ENCODE assay signal across 8 cellular contexts in the genomic region with DNA sequence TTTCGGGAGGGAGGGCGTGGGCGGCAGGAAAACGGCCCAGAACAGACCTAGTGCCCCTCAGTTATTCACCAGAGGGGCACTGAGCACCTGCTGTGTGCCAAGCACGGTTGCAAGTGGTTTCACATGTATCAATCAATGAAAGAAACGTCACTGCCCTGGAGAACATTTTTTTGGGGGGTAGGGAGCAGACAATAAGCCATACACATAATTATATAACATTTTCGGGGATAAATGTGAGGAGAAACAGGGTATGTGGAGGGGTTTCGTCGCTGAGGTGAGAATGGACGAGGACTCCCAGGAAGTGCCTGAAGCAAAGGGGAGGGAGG. TPM values are rescaled to one million over a fixed set of nuclear protein-coding genes. Genes with fewer than 3 reads are reported as not detected.
A peak's percentile ranks its signal among the peaks of the same experiment; 100 is the strongest.
DNase-seq lines count a peak whose midpoint lies in the region; ATAC-seq and TF ChIP-seq lines count a peak whose summit lies in the region.

No MANE protein-coding gene starts in this region.

- TF ChIP-seq POLR2A in adrenal gland (IDR thresholded peaks at IDR 0.05) = no peak

- no peaks in the 10 kb centered on the region; the same call in 1 of the 2 replicates for H3K79me2 ChIP-seq in GM23338 (replicated peaks; ENCODE audit: insufficient read depth)

- H3K9me2 ChIP-seq in GM23338 (ENCODE audit: insufficient read depth) = 0 out of 2 replicates have a peak, but pooled peaks cover 2% of the 10 kb centered on the region

- no peaks in the 10 kb centered on the region for H3F3A ChIP-seq in GM23338 (replicated peaks; ENCODE audit: low read depth)

- 0 out of 2 replicates have a peak, but pooled peaks cover 4% of the 10 kb centered on the region for H4K20me1 ChIP-seq in GM23338 (replicated peaks; ENCODE audit: insufficient read depth)

- H3K36me3 ChIP-seq in GM23338 (ENCODE audit: insufficient read depth) = peaks cover 15% of the 10 kb centered on the region; the same call in 1 of the 2 replicates
- H3K36me3 ChIP-seq in adrenal gland (replicated peaks in 1 of 2) = peaks cover 0 to 9% of the 10 kb centered on the region in 2 donors

- 31 to 54% (median 36%) methylated on average over 7 to 10 of the region's 10 CpGs for WGBS in adrenal gland, 4 donors

- 0 out of 2 replicates have a peak overlapping the region, but pooled peaks have one; percentile 58 for H3K4me2 ChIP-seq in GM23338

- H3K27me3 ChIP-seq in GM23338 (ENCODE audit: insufficient read depth) (no peaks in the 10 kb centered on the region), adrenal gland (no peaks in the 10 kb centered on the region)

- H3K27ac ChIP-seq in GM23338 (ENCODE audit: low read depth) = no peak overlapping the region
- peak overlapping the region; percentile 85 for H3K27ac ChIP-seq in RWPE1
- H3K27ac ChIP-seq in adrenal gland = no peak overlapping the region

- H3K4me3 ChIP-seq in GM23338 (peak overlapping the region; percentile 35), epithelial cell of esophagus (ENCODE audit: low read length) (peak overlapping the region; percentile 28), skeletal muscle cell (ENCODE audit: low read depth, low read length) (peak overlapping the region; percentile 5), adrenal gland (peak overlapping the region in 1 of 4 donors; percentile 88)

- H3K36me3 Mint-ChIP-seq in GM23338 (ENCODE audit: low read depth) = peaks cover 25% of the 10 kb centered on the region

- H3K4me3 Mint-ChIP-seq in GM23338 = peak overlapping the region; percentile 48; the same call in 1 of the 3 replicates

- CTCF ChIA-PET in RWPE1 (lab: Yijun Ruan, JAX) = interaction anchor here (0.5 to 1.7 kb wide), 13 partner anchors 10 to 477 kb away, joined by 3 to 8 read pairs (median 4); partner anchors contain the start of genes CLK4, ZFP2 and ZNF354B

- no peak overlapping the region for H3K27ac Mint-ChIP-seq in GM23338

- DNase-seq in GM23338 (ENCODE audit: low spot score) (no peak), RWPE1 (ENCODE audit: low spot score) (no peak), epithelial cell of esophagus (ENCODE audit: low read depth) (peak; percentile 36), skeletal muscle cell (ENCODE audit: low read depth) (no peak), adrenal gland (no peak), Right ventricle myocardium inferior (ENCODE audit: missing footprints) (no peak)
- no peak for DNase-seq in stimulated activated CD4-positive, alpha-beta T cell treated with anti-CD3 and anti-CD28 coated beads, Interleukin-1b, Interleukin-23, amount 100 ng/mL, for 48 hours
- DNase-seq in stimulated activated CD4-positive, alpha-beta T cell treated with anti-CD3 and anti-CD28 coated beads, Interleukin-4, amount 100 ng/mL, for 1 hour = no peak

- intact Hi-C loops in adrenal gland (cut with DNase I) = loop anchor here in 1 of 2 donors (10.0 kb wide), 1 partner anchor 124 kb away; the partner anchor contains the start of gene ZNF354B
- intact Hi-C loops in Right ventricle myocardium inferior (cut with DNase I) = loop anchor here (1.0 to 5.0 kb wide), 4 partner anchors 105 to 329 kb away; partner anchors contain the start of genes ZNF354B, ZNF354C and ZNF454

- POLR2A ChIA-PET in RWPE1 (lab: Yijun Ruan, JAX; ENCODE audit: low non-redundant PET) = interaction anchor here (1.7 kb wide), 1 partner anchor 129 kb away, joined by 5 read pairs; the partner anchor contains the start of gene ZNF354B

- peaks cover 0 to 5% (median 0%) of the 10 kb centered on the region in 3 donors for H3K9me3 ChIP-seq in adrenal gland (replicated peaks in 1 of 3)

- peaks cover 5% of the 10 kb centered on the region; the same call in 2 of the 3 replicates for H3K4me1 Mint-ChIP-seq in GM23338

- ATAC-seq in GM23338 = no peak
- no peak for ATAC-seq in Right ventricle myocardium inferior

- H3K27me3 Mint-ChIP-seq in GM23338 (ENCODE audit: insufficient read depth, low read depth, poor library complexity) = peaks cover 7% of the 10 kb centered on the region

- peak overlapping the region; percentile 63; the same call in 1 of the 2 replicates for H2AFZ ChIP-seq in GM23338

- TF ChIP-seq CTCF in GM23338 (conservative IDR thresholded peaks at IDR 0.05; ENCODE audit: low read depth in 2 of 2) = no peak
- TF ChIP-seq CTCF in RWPE1 (conservative IDR thresholded peaks at IDR 0.05; ENCODE audit: low read depth) = peak; percentile 74
- no peak for TF ChIP-seq CTCF in epithelial cell of esophagus (IDR thresholded peaks at IDR 0.05; ENCODE audit: insufficient read depth, low read depth, low read length, missing control alignments)
- peak in 2 of 6 experiments; percentile 7 to 22 for TF ChIP-seq CTCF in adrenal gland (IDR thresholded peaks at IDR 0.05)

- H3K4me1 ChIP-seq in GM23338 (ENCODE audit: insufficient read depth) (no peaks in the 10 kb centered on the region), adrenal gland (replicated peaks in 1 of 2) (no peaks in the 10 kb centered on the region)

- peaks cover 23% of the 10 kb centered on the region for H3K9me3 Mint-ChIP-seq in GM23338

TF ChIP-seq in GM23338, 12 proteins besides CTCF, POLR2A, EP300 and RAD21 (continues in another document):
- TF ChIP-seq NANOG (IDR thresholded peaks at IDR 0.05; ENCODE audit: borderline replicate concordance) (no peak), JUNB (IDR thresholded peaks at IDR 0.05; ENCODE audit: unreplicated experiment) (no peak), EZH2 (IDR thresholded peaks at IDR 0.05; ENCODE audit: low read depth, unreplicated experiment) (no peak), ETS1 (IDR thresholded peaks at IDR 0.05) (no peak), STAT1 (IDR thresholded peaks at IDR 0.05; ENCODE audit: unreplicated experiment) (no peak), CREB1 (CRISPR knock-in tag; IDR thresholded peaks at IDR 0.05; ENCODE audit: low read depth) (no peak), ZNF114 (CRISPR knock-in tag; IDR thresholded peaks at IDR 0.05) (no peak), ZNF331 (CRISPR knock-in tag; IDR thresholded peaks at IDR 0.05; ENCODE audit: low read depth) (no peak), EZH2phosphoT487 (IDR thresholded peaks at IDR 0.05; ENCODE audit: unreplicated experiment) (no peak)
- TF ChIP-seq, protein P1, sequence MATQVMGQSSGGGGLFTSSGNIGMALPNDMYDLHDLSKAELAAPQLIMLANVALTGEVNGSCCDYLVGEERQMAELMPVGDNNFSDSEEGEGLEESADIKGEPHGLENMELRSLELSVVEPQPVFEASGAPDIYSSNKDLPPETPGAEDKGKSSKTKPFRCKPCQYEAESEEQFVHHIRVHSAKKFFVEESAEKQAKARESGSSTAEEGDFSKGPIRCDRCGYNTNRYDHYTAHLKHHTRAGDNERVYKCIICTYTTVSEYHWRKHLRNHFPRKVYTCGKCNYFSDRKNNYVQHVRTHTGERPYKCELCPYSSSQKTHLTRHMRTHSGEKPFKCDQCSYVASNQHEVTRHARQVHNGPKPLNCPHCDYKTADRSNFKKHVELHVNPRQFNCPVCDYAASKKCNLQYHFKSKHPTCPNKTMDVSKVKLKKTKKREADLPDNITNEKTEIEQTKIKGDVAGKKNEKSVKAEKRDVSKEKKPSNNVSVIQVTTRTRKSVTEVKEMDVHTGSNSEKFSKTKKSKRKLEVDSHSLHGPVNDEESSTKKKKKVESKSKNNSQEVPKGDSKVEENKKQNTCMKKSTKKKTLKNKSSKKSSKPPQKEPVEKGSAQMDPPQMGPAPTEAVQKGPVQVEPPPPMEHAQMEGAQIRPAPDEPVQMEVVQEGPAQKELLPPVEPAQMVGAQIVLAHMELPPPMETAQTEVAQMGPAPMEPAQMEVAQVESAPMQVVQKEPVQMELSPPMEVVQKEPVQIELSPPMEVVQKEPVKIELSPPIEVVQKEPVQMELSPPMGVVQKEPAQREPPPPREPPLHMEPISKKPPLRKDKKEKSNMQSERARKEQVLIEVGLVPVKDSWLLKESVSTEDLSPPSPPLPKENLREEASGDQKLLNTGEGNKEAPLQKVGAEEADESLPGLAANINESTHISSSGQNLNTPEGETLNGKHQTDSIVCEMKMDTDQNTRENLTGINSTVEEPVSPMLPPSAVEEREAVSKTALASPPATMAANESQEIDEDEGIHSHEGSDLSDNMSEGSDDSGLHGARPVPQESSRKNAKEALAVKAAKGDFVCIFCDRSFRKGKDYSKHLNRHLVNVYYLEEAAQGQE (IDR thresholded peaks at IDR 0.05; ENCODE audit: unreplicated experiment) = no peak

RNA-seq across cellular contexts. Expression of gene ZNF354A, which starts 0.4 kb away (rescaled TPM):
- total RNA-seq in GM23338 (2014; rRNA removed; shearing (Covaris generic)) = 15.7 and 27.3 TPM in 2 replicates
- polyA plus RNA-seq in GM23338 (2016; fragmentation: Nextera tagmentation; extraction: Ambion mirVana) (14.1 and 22.6 TPM in 2 replicates), adrenal gland (10 to 100 TPM in 2 of 3 donors, 1 to 10 TPM in 1; 8.5 to 18.7 (median 10.6) TPM)
- total RNA-seq in adrenal gland (1 to 10 TPM; 3.1 to 9.2 (median 5.3) TPM), Right ventricle myocardium inferior (6.5 TPM)
